Comparison of ENCODE assay signal across 16 cellular contexts in genomic region chr19:23784274-23784673, GRCh38. TPM values are rescaled to one million over a fixed set of nuclear protein-coding genes. Genes with fewer than 3 reads are reported as not detected.
DNase-seq lines count a peak whose midpoint lies in the region; ATAC-seq and TF ChIP-seq lines count a peak whose summit lies in the region.
"Had no signal": no experiment of that assay in that cellular context is flagged by ENCODE, and none has a peak within 500 bp of the region (broad histone marks: within the 10 kb centered on the region; RNA-seq: fewer than 3 reads in every experiment).

No MANE protein-coding gene starts in this region.

- WGBS in hepatocyte (ENCODE audit: low lambda C conversion rate, missing lambda C conversion rate) = 41% methylated on average over 2 of the region's 2 CpGs

- H2AFZ ChIP-seq in MM.1S (ENCODE audit: low read length) (no peak overlapping the region), hepatocyte (no peak overlapping the region)

- H3K27me3 Mint-ChIP-seq in activated CD4-positive, alpha-beta T cell treated with anti-CD3 and anti-CD28 coated beads for 36 hours = no peaks in the 10 kb centered on the region
- H3K27me3 Mint-ChIP-seq: CD4-positive, CD25-positive, alpha-beta regulatory T cell had no signal

- H3K36me3 ChIP-seq in MM.1S (replicated peaks; ENCODE audit: insufficient read depth, low read length) (no peaks in the 10 kb centered on the region), hepatocyte (replicated peaks; ENCODE audit: insufficient read depth, low read depth) (no peaks in the 10 kb centered on the region), Peyer's patch (no peaks in the 10 kb centered on the region)

- peak overlapping the region; percentile 28; the same call in 1 of the 2 replicates for H3K27ac ChIP-seq in MM.1S (ENCODE audit: low read length)
- H3K27ac ChIP-seq in hepatocyte = peak overlapping the region; percentile 87
- H3K27ac ChIP-seq in Peyer's patch = no peak overlapping the region
- H3K27ac ChIP-seq: BLaER1 treated with 17β-estradiol and CSF1 and Interleukin-3, amounts not matched to agents 10 nM and 100 nM; HL-60 had no signal

- H3K27me3 ChIP-seq in MM.1S (replicated peaks; ENCODE audit: insufficient read depth, low read length) = no peaks in the 10 kb centered on the region
- H3K27me3 ChIP-seq in hepatocyte = no peaks in the 10 kb centered on the region
- H3K27me3 ChIP-seq in Peyer's patch = no peaks in the 10 kb centered on the region
- H3K27me3 ChIP-seq: BLaER1 treated with 17β-estradiol and CSF1 and Interleukin-3, amounts not matched to agents 10 nM and 100 nM had no signal

- TF ChIP-seq POLR2A in Peyer's patch (IDR thresholded peaks at IDR 0.05) = no peak

- no peak overlapping the region for H3K4me3 ChIP-seq in MM.1S (ENCODE audit: low read length)
- no peak overlapping the region for H3K4me3 ChIP-seq in hepatocyte
- H3K4me3 ChIP-seq in Peyer's patch = no peak overlapping the region
- H3K4me3 ChIP-seq: BLaER1 treated with 17β-estradiol and CSF1 and Interleukin-3, amounts not matched to agents 10 nM and 100 nM had no signal

- H3K9me3 ChIP-seq in MM.1S (replicated peaks; ENCODE audit: insufficient read depth, low read length) (no peaks in the 10 kb centered on the region), hepatocyte (ENCODE audit: low read depth) (no peaks in the 10 kb centered on the region), Peyer's patch (no peaks in the 10 kb centered on the region)

- H4K20me1 ChIP-seq in MM.1S (ENCODE audit: insufficient read depth, low read length) = no peaks in the 10 kb centered on the region
- H4K20me1 ChIP-seq in hepatocyte (ENCODE audit: insufficient read depth, poor library complexity, severe bottlenecking) = no peaks in the 10 kb centered on the region
- H4K20me1 ChIP-seq: BLaER1 treated with 17β-estradiol and CSF1 and Interleukin-3, amounts not matched to agents 10 nM and 100 nM had no signal

- TF ChIP-seq CTCF in MM.1S (IDR thresholded peaks at IDR 0.05; ENCODE audit: low read length) (no peak), hepatocyte (IDR thresholded peaks at IDR 0.05; ENCODE audit: poor library complexity) (no peak), Peyer's patch (IDR thresholded peaks at IDR 0.05) (no peak)

- H3F3A ChIP-seq in MM.1S (ENCODE audit: insufficient read depth, low read length) = no peaks in the 10 kb centered on the region

- H3K27ac Mint-ChIP-seq in activated CD4-positive, alpha-beta T cell treated with anti-CD3 and anti-CD28 coated beads for 36 hours = no peak overlapping the region
- H3K27ac Mint-ChIP-seq: H9 had no signal

- H3K4me1 ChIP-seq in MM.1S (ENCODE audit: low read length) (0 out of 2 replicates have a peak, but pooled peaks cover 9% of the 10 kb centered on the region), hepatocyte (ENCODE audit: insufficient read depth) (no peaks in the 10 kb centered on the region), Peyer's patch (no peaks in the 10 kb centered on the region)

- no peaks in the 10 kb centered on the region for H3K9me3 Mint-ChIP-seq in activated CD4-positive, alpha-beta T cell treated with anti-CD3 and anti-CD28 coated beads for 36 hours (ENCODE audit: low read depth)
- H3K9me3 Mint-ChIP-seq: H9 had no signal

- H3K79me2 ChIP-seq in MM.1S (ENCODE audit: low read length) (no peaks in the 10 kb centered on the region), hepatocyte (peaks cover 5% of the 10 kb centered on the region)

- POLR2A ChIA-PET in activated CD4-positive, alpha-beta T cell treated with anti-CD3 and anti-CD28 coated beads for 36 hours (lab: Charles Lee) = no interaction called here

- H3K36me3 Mint-ChIP-seq in activated CD4-positive, alpha-beta T cell treated with anti-CD3 and anti-CD28 coated beads for 36 hours (ENCODE audit: low read depth) = peaks cover 43% of the 10 kb centered on the region

- ATAC-seq in activated CD4-positive, alpha-beta T cell treated with anti-CD3 and anti-CD28 coated beads for 36 hours = peak; percentile 42
- ATAC-seq in GM18868 (IDR thresholded peaks at IDR 0.05; ENCODE audit: unreplicated experiment) = peak; percentile 89

- CTCF ChIA-PET in activated CD4-positive, alpha-beta T cell treated with anti-CD3 and anti-CD28 coated beads for 36 hours (lab: Charles Lee) = interaction anchor here (0.7 kb wide), 1 partner anchor 1243 kb away, joined by 3 read pairs; no protein-coding TSS in a partner anchor

- intact Hi-C loops in activated CD4-positive, alpha-beta T cell treated with anti-CD3 and anti-CD28 coated beads for 36 hours (cut with DNase I, micrococcal nuclease) = no loop called here

- H3K4me3 Mint-ChIP-seq in activated CD4-positive, alpha-beta T cell treated with anti-CD3 and anti-CD28 coated beads for 36 hours = no peak overlapping the region
- H3K4me3 Mint-ChIP-seq: CD4-positive, CD25-positive, alpha-beta regulatory T cell; H9 had no signal

- no peak overlapping the region for H3K4me2 ChIP-seq in MM.1S (ENCODE audit: low read depth, low read length)
- no peak overlapping the region for H3K4me2 ChIP-seq in hepatocyte
- H3K4me2 ChIP-seq: BLaER1 treated with 17β-estradiol and CSF1 and Interleukin-3, amounts not matched to agents 10 nM and 100 nM had no signal

- no peak for DNase-seq in activated CD4-positive, alpha-beta T cell treated with anti-CD3 and anti-CD28 coated beads for 36 hours
- no peak for DNase-seq in activated CD4-positive, alpha-beta T cell treated with anti-CD3 and anti-CD28 coated beads, Interleukin-2, amount 50 U/mL, for 4 hours
- DNase-seq in MM.1S = no peak
- no peak for DNase-seq in hepatocyte (ENCODE audit: low spot score)
- DNase-seq in NCI-H446 (lab: John Stamatoyannopoulos, UW) = no peak
- no peak for DNase-seq in Peyer's patch
- DNase-seq in RKO (ENCODE audit: low spot score) = no peak
- DNase-seq: ACHN, DMS79 treated with DMSO at 0.1 percent for 48 hours, EL, GOT3, H9 had no signal

- H3K9me2 ChIP-seq in MM.1S (replicated peaks; ENCODE audit: insufficient read depth, low read length) = no peaks in the 10 kb centered on the region
- no peaks in the 10 kb centered on the region for H3K9me2 ChIP-seq in hepatocyte (replicated peaks; ENCODE audit: insufficient read depth)

- peaks cover 14% of the 10 kb centered on the region for H3K4me1 Mint-ChIP-seq in activated CD4-positive, alpha-beta T cell treated with anti-CD3 and anti-CD28 coated beads for 36 hours
- H3K4me1 Mint-ChIP-seq: H9 had no signal

- H3K9ac ChIP-seq in MM.1S (ENCODE audit: low read length) = no peak overlapping the region
- H3K9ac ChIP-seq: BLaER1 treated with 17β-estradiol and CSF1 and Interleukin-3, amounts not matched to agents 10 nM and 100 nM had no signal

RNA-seq across cellular contexts. Expression of gene ZNF681, which starts 25.6 kb away (rescaled TPM):
- total RNA-seq in activated CD4-positive, alpha-beta T cell treated with anti-CD3 and anti-CD28 coated beads for 36 hours = 1 to 10 TPM; 5.7 to 9.1 TPM
- total RNA-seq in hepatocyte (4.4 and 5.9 TPM in 2 replicates), Peyer's patch (1 to 10 TPM in 3 of 4 donors, under 1 TPM in 1; 0.66 to 5.0 (median 1.4) TPM)
- 0.74 and 0.78 TPM in 2 replicates for polyA plus RNA-seq in hepatocyte

Comparison
In these comparisons a context has a peak if more than half of its experiments do, and no peak if none do; other contexts are left out.
1. H3K27ac ChIP-seq: peak in MM.1S (single experiment) and hepatocyte (single experiment); none in Peyer's patch (0 of 4).